Comparison of ENCODE assay signal across 20 cellular contexts in genomic region chr3:88036221-88036620, GRCh38. TPM values are rescaled to one million over a fixed set of nuclear protein-coding genes. Genes with fewer than 3 reads are reported as not detected.
DNase-seq lines count a peak whose midpoint lies in the region; ATAC-seq, FAIRE-seq and TF ChIP-seq lines count a peak whose summit lies in the region.
"Had no signal": no experiment of that assay in that cellular context is flagged by ENCODE, and none has a peak within 500 bp of the region (broad histone marks: within the 10 kb centered on the region; RNA-seq: fewer than 3 reads in every experiment).

No MANE protein-coding gene starts in this region.

- TF ChIP-seq CTCF in A549 (IDR thresholded peaks at IDR 0.05) (no peak), IMR-90 (conservative IDR thresholded peaks at IDR 0.05; ENCODE audit: low read depth, low read length) (no peak), MCF 10A (IDR thresholded peaks at IDR 0.05; ENCODE audit: unreplicated experiment) (no peak), endodermal cell (conservative IDR thresholded peaks at IDR 0.05) (no peak)

- H3K9me3 Mint-ChIP-seq in MCF 10A (ENCODE audit: unreplicated experiment), result no peaks in the 10 kb centered on the region
- no peaks in the 10 kb centered on the region for H3K9me3 Mint-ChIP-seq in endodermal cell
- H3K9me3 Mint-ChIP-seq: CD4-positive, alpha-beta T cell; CD8-positive, alpha-beta T cell had no signal

- no peak overlapping the region for H3K18ac ChIP-seq in IMR-90 (ENCODE audit: low read depth, low read length)

- in situ Hi-C loops in IMR-90 (cut with MboI; ENCODE audit: low sequenced_read_pairs), result no loop called here

- no peak overlapping the region for H3K23ac ChIP-seq in IMR-90 (ENCODE audit: low read depth, low read length)

- no peak overlapping the region for H2BK120ac ChIP-seq in IMR-90 (ENCODE audit: low read depth, low read length)

- H3K9me3 ChIP-seq in A549, result no peaks in the 10 kb centered on the region
- H3K9me3 ChIP-seq in IMR-90 (ENCODE audit: control insufficient read depth, insufficient read depth, low read length), result no peaks in the 10 kb centered on the region
- H3K9me3 ChIP-seq in endodermal cell (ENCODE audit: control insufficient read depth, low read length), result no peaks in the 10 kb centered on the region
- H3K9me3 ChIP-seq: Caco-2 had no signal

- TF ChIP-seq POLR2A in A549 (IDR thresholded peaks at IDR 0.05; ENCODE audit: low read length) (no peak), IMR-90 (IDR thresholded peaks at IDR 0.05; ENCODE audit: low read depth, low read length) (no peak)

- H3K14ac ChIP-seq in IMR-90 (replicated peaks; ENCODE audit: low read depth, low read length), result 0 out of 2 replicates have a peak overlapping the region, but pooled peaks have one; percentile 27

- no peak overlapping the region for H3K4me3 ChIP-seq in A549
- H3K4me3 ChIP-seq in IMR-90 (ENCODE audit: insufficient read depth, low read depth, low read length), result no peak overlapping the region
- H3K4me3 ChIP-seq in endodermal cell (ENCODE audit: low read length), result no peak overlapping the region
- H3K4me3 ChIP-seq: BLaER1 treated with 17β-estradiol and CSF1 and Interleukin-3, amounts not matched to agents 10 nM and 100 nM had no signal

- H3K4me3 Mint-ChIP-seq in MCF 10A (ENCODE audit: unreplicated experiment) (no peak overlapping the region), endodermal cell (no peak overlapping the region)
- H3K4me3 Mint-ChIP-seq: B cell; CD4-positive, alpha-beta T cell; CD8-positive, alpha-beta T cell had no signal

- H3K27me3 ChIP-seq in IMR-90 (ENCODE audit: control insufficient read depth, insufficient read depth, low read length) (no peaks in the 10 kb centered on the region), endodermal cell (ENCODE audit: control insufficient read depth, insufficient read depth, low read length, poor library complexity, severe bottlenecking) (no peaks in the 10 kb centered on the region)
- H3K27me3 ChIP-seq: BLaER1 treated with 17β-estradiol and CSF1 and Interleukin-3, amounts not matched to agents 10 nM and 100 nM had no signal

- H3K27ac ChIP-seq in A549, result no peak overlapping the region
- no peak overlapping the region for H3K27ac ChIP-seq in IMR-90 (ENCODE audit: insufficient read depth, low read length)
- no peak overlapping the region for H3K27ac ChIP-seq in endodermal cell (ENCODE audit: low read depth, low read length)
- H3K27ac ChIP-seq: BLaER1 treated with 17β-estradiol and CSF1 and Interleukin-3, amounts not matched to agents 10 nM and 100 nM; C4-2B had no signal

- no peaks in the 10 kb centered on the region for H3K9me1 ChIP-seq in IMR-90 (ENCODE audit: insufficient read depth, low read length)

- no peak for TF ChIP-seq RAD21 in A549 (conservative IDR thresholded peaks at IDR 0.05 in 1 of 2, IDR thresholded peaks at IDR 0.05 in 1 of 2)
- TF ChIP-seq RAD21 in IMR-90 (IDR thresholded peaks at IDR 0.05; ENCODE audit: low read length), result no peak

- intact Hi-C loops in IMR-90 (cut with micrococcal nuclease) (no loop called here), MCF 10A (cut with micrococcal nuclease) (no loop called here)

- TF ChIP-seq EP300 in A549 (IDR thresholded peaks at IDR 0.05), result no peak

- H3K27me3 Mint-ChIP-seq in MCF 10A (ENCODE audit: insufficient read depth, unreplicated experiment) (no peaks in the 10 kb centered on the region), endodermal cell (ENCODE audit: insufficient read depth) (no peaks in the 10 kb centered on the region)
- H3K27me3 Mint-ChIP-seq: B cell; CD4-positive, alpha-beta T cell had no signal

- H3K4me1 Mint-ChIP-seq in MCF 10A (ENCODE audit: insufficient read depth, unreplicated experiment) (peaks cover 19% of the 10 kb centered on the region), endodermal cell (peaks cover 5% of the 10 kb centered on the region)

- H3K56ac ChIP-seq in IMR-90 (ENCODE audit: extremely low read depth, insufficient read depth, low read length), result no peak overlapping the region

- H4K8ac ChIP-seq in IMR-90 (ENCODE audit: low read depth in 2 of 2, low read length in 2 of 2), result no peak overlapping the region

- CTCF ChIA-PET in A549 (lab: Yijun Ruan, JAX) (no interaction called here), IMR-90 (lab: Yijun Ruan, JAX) (no interaction called here), MCF 10A (lab: Yijun Ruan, JAX) (interaction anchor here (0.7 kb wide), 1 partner anchor 77 kb away, joined by 3 read pairs; no protein-coding TSS in a partner anchor)

- DNase-seq in A549 (ENCODE audit: low read depth in 1 of 2, low spot score in 1 of 2) (no peak), IMR-90 (no peak), MCF 10A (ENCODE audit: unreplicated experiment) (no peak), endodermal cell (no peak)
- DNase-seq: 8988T; AML-193; Caco-2; Calu3; CD4-positive, alpha-beta T cell; CD8-positive, alpha-beta T cell; DMS79 treated with DMSO at 0.1 percent for 48 hours; GF-D8 had no signal

- POLR2A ChIA-PET in A549 (lab: Yijun Ruan, JAX) (no interaction called here), IMR-90 (lab: Charles Lee; ENCODE audit: unreplicated experiment) (interaction anchor here (0.6 kb wide), 1 partner anchor 15 kb away, joined by 5 read pairs; no protein-coding TSS in a partner anchor), MCF 10A (lab: Yijun Ruan, JAX) (no interaction called here)

- H4K5ac ChIP-seq in IMR-90 (ENCODE audit: low read depth, low read length), result no peak overlapping the region

- H3K4me1 ChIP-seq in A549, result peaks cover 3% of the 10 kb centered on the region; the same call in 2 of the 3 replicates
- no peaks in the 10 kb centered on the region; the same call in 1 of the 2 replicates for H3K4me1 ChIP-seq in IMR-90 (ENCODE audit: control insufficient read depth, insufficient read depth, low read length)
- no peaks in the 10 kb centered on the region for H3K4me1 ChIP-seq in endodermal cell (ENCODE audit: control insufficient read depth, insufficient read depth, low read length)
- H3K4me1 ChIP-seq: Caco-2 had no signal

- H2BK20ac ChIP-seq in IMR-90 (ENCODE audit: low read depth, low read length), result no peak overlapping the region

- H3K36me3 ChIP-seq in IMR-90 (ENCODE audit: control insufficient read depth, insufficient read depth, low read length) (no peaks in the 10 kb centered on the region), endodermal cell (ENCODE audit: control insufficient read depth, insufficient read depth, low read length) (no peaks in the 10 kb centered on the region)
- H3K36me3 ChIP-seq: BLaER1 treated with 17β-estradiol and CSF1 and Interleukin-3, amounts not matched to agents 10 nM and 100 nM had no signal

- H3K4ac ChIP-seq in IMR-90 (ENCODE audit: low read depth, low read length), result no peak overlapping the region

- no peak overlapping the region for H4K91ac ChIP-seq in IMR-90 (ENCODE audit: insufficient read depth, low read depth, low read length)

- FAIRE-seq in A549 (lab: Jason Lieb, UNC), result no peak
- FAIRE-seq: A204.1, D721Med, G401.6, GM12891, GM19239 had no signal

- H2AK9ac ChIP-seq in IMR-90 (replicated peaks; ENCODE audit: low read depth, low read length, poor library complexity), result no peak overlapping the region

- H3K27ac Mint-ChIP-seq in MCF 10A (ENCODE audit: low read depth, unreplicated experiment) (no peak overlapping the region), endodermal cell (no peak overlapping the region)
- H3K27ac Mint-ChIP-seq: B cell; CD4-positive, alpha-beta T cell; CD8-positive, alpha-beta T cell had no signal

- H2BK15ac ChIP-seq in IMR-90 (ENCODE audit: low read depth, low read length), result no peak overlapping the region

- ATAC-seq in A549 (no peak), IMR-90 (ENCODE audit: low read depth) (no peak)
- ATAC-seq: CD8-positive, alpha-beta T cell had no signal

- WGBS in A549 (ENCODE audit: missing lambda C conversion rate), result 70% methylated on average over 5 of the region's 5 CpGs
- 57% methylated on average over 2 of the region's 5 CpGs; no CpG with 5 or more reads in 1 of the 2 experiments for WGBS in IMR-90 (ENCODE audit: extremely low coverage in 2 of 2, insufficient read length in 1 of 2), 2 experiments
- WGBS in endodermal cell (ENCODE audit: insufficient coverage in 1 of 2, insufficient read length in 1 of 2), 2 experiments, result 87% methylated on average over 3 to 5 of the region's 5 CpGs

- H3K4me2 ChIP-seq in A549 (no peak overlapping the region), IMR-90 (ENCODE audit: low read depth, low read length) (no peak overlapping the region)
- H3K4me2 ChIP-seq: BLaER1 treated with 17β-estradiol and CSF1 and Interleukin-3, amounts not matched to agents 10 nM and 100 nM had no signal

- H2BK5ac ChIP-seq in IMR-90 (ENCODE audit: low read depth, low read length, poor library complexity, severe bottlenecking), result no peak overlapping the region

- no peak overlapping the region for H3K9ac ChIP-seq in IMR-90 (ENCODE audit: low read depth, low read length)
- no peak overlapping the region for H3K9ac ChIP-seq in endodermal cell (ENCODE audit: extremely low read depth, low read length, poor library complexity, severe bottlenecking)
- H3K9ac ChIP-seq: BLaER1 treated with 17β-estradiol and CSF1 and Interleukin-3, amounts not matched to agents 10 nM and 100 nM had no signal

- H2AFZ ChIP-seq in IMR-90 (replicated peaks; ENCODE audit: low read length, poor library complexity), result peak overlapping the region; percentile 68

- H2AK5ac ChIP-seq in IMR-90 (ENCODE audit: low read depth, low read length), result no peak overlapping the region

- BruUV-seq in IMR-90 (replicated peaks; lab: Mats Ljungman, UMichigan), result no TSS peak
- BruUV-seq in MCF 10A (replicated peaks; lab: Mats Ljungman, UMichigan), result no TSS peak

- H3K36me3 Mint-ChIP-seq in MCF 10A (ENCODE audit: insufficient read depth, unreplicated experiment) (no peaks in the 10 kb centered on the region), endodermal cell (ENCODE audit: low read depth) (no peaks in the 10 kb centered on the region)
- H3K36me3 Mint-ChIP-seq: CD8-positive, alpha-beta T cell had no signal

- no peaks in the 10 kb centered on the region for H4K20me1 ChIP-seq in IMR-90 (ENCODE audit: insufficient read depth, low read length)
- H4K20me1 ChIP-seq: BLaER1 treated with 17β-estradiol and CSF1 and Interleukin-3, amounts not matched to agents 10 nM and 100 nM had no signal

- dilution Hi-C loops in IMR-90 (cut with HindIII; ENCODE audit: low sequenced_read_pairs, unreplicated experiment), result no loop called here

- H3K79me1 ChIP-seq in IMR-90 (ENCODE audit: low read depth in 1 of 2, low read length in 2 of 2), result no peaks in the 10 kb centered on the region

RNA-seq across cellular contexts. Expression of gene CGGBP1, which starts 22.6 kb away (rescaled TPM):
- polyA plus RNA-seq in A549 (2011; rRNA removed) (136 and 141 TPM in 2 replicates), A549 (2017; fragmentation: RNase III; extraction: RNeasy Plus Mini Kit Qiagen cat#74134 plus additional on column Dnase treatment) (40.4 to 44.5 TPM (median 43.8 TPM) in 3 replicates), IMR-90 (2012; rRNA removed) (45.5 and 47.7 TPM in 2 replicates)
- 31.9 and 36.6 TPM in 2 replicates for polyA plus RNA-seq in A549 (2012; cell fraction: cytosol; rRNA removed)
- 13.3 and 16.2 TPM in 2 replicates for polyA plus RNA-seq in A549 (2012; cell fraction: nucleus; rRNA removed)
- 78.4 and 81.1 TPM in 2 replicates for polyA minus RNA-seq in A549 (2011; rRNA and poly(A)+ RNA removed)
- total RNA-seq in IMR-90 (2012; rRNA removed) (37.8 and 42.1 TPM in 2 replicates), MCF 10A (2022) (83.4 and 96.6 TPM in 2 replicates), endodermal cell (10 to 100 TPM; 81.5 to 96.3 TPM)
- polyA plus RNA-seq in IMR-90 (2012; cell fraction: cytosol; rRNA removed), result 14.8 and 31.7 TPM in 2 replicates
- polyA plus RNA-seq in IMR-90 (2012; cell fraction: nucleus; rRNA removed; ENCODE audit: low replicate concordance), result 11.5 and 99.1 TPM in 2 replicates
- polyA plus RNA-seq in endodermal cell (2013, experiment 1 of 2), result 108 TPM
- 98.1 TPM for polyA plus RNA-seq in endodermal cell (2013, experiment 2 of 2)

RNA-seq across cellular contexts. Expression of gene ZNF654, which starts 22.8 kb away (rescaled TPM):
- 4.4 and 5.4 TPM in 2 replicates for polyA plus RNA-seq in A549 (2011; rRNA removed)
- polyA plus RNA-seq in A549 (2012; cell fraction: cytosol; rRNA removed), result 0.70 and 0.97 TPM in 2 replicates
- 0.86 and 1.1 TPM in 2 replicates for polyA plus RNA-seq in A549 (2012; cell fraction: nucleus; rRNA removed)
- 3.1 to 3.5 TPM (median 3.2 TPM) in 3 replicates for polyA plus RNA-seq in A549 (2017; fragmentation: RNase III; extraction: RNeasy Plus Mini Kit Qiagen cat#74134 plus additional on column Dnase treatment)
- polyA minus RNA-seq in A549 (2011; rRNA and poly(A)+ RNA removed), result 2.9 and 3.9 TPM in 2 replicates
- total RNA-seq in IMR-90 (2012; rRNA removed), result 11.5 and 21.1 TPM in 2 replicates
- 2.3 and 3.3 TPM in 2 replicates for polyA plus RNA-seq in IMR-90 (2012; rRNA removed)
- polyA plus RNA-seq in IMR-90 (2012; cell fraction: cytosol; rRNA removed), result 1.3 and 1.9 TPM in 2 replicates
- polyA plus RNA-seq in IMR-90 (2012; cell fraction: nucleus; rRNA removed; ENCODE audit: low replicate concordance), result 0.99 and 4.7 TPM in 2 replicates
- total RNA-seq in MCF 10A (2022), result 10.4 and 12.4 TPM in 2 replicates
- total RNA-seq in endodermal cell, result 10 to 100 TPM in 1 of 2 donors, 1 to 10 TPM in 1; 7.3 to 10.6 TPM
- polyA plus RNA-seq in endodermal cell (2013, experiment 1 of 2), result 8.5 TPM
- polyA plus RNA-seq in endodermal cell (2013, experiment 2 of 2), result 8.2 TPM
